In genomic region chr11:2389344-2390026, GRCh38 we compare ENCODE assay signal across 10 cellular contexts. TPM values are rescaled to one million over a fixed set of nuclear protein-coding genes. Genes with fewer than 3 reads are reported as not detected.
DNase-seq lines count a peak whose midpoint lies in the region; ATAC-seq and TF ChIP-seq lines count a peak whose summit lies in the region.
"Had no signal": no experiment of that assay in that cellular context is flagged by ENCODE, and none has a peak within 500 bp of the region (broad histone marks: within the 10 kb centered on the region; RNA-seq: fewer than 3 reads in every experiment).

No MANE protein-coding gene starts in this region.

- H3K4me1 ChIP-seq in iPS-15b (ENCODE audit: control insufficient read depth, insufficient read depth, low read length) (peaks cover 2% of the 10 kb centered on the region), subcutaneous abdominal adipose tissue (ENCODE audit: control insufficient read depth in 5 of 5, insufficient read depth in 5 of 5, low read length in 5 of 5) (peaks cover 15 to 68% (median 66%) of the 10 kb centered on the region in 5 donors), SJCRH30 (peaks cover 20% of the 10 kb centered on the region; the same call in 1 of the 2 replicates)

- H3K27ac Mint-ChIP-seq in T-helper 2 cell treated with Interferon-gamma antibody and Interleukin-4, amounts not matched to agents 5 μg/mL and 100 μg/mL, for 36 hours: peak overlapping the region; percentile 68
- peak overlapping the region; percentile 69 for H3K27ac Mint-ChIP-seq in activated B cell treated with CpG ODN at 0.5 μM for 24 hours

- no peak for DNase-seq in T-helper 2 cell treated with Interferon-gamma antibody and Interleukin-4, amounts not matched to agents 5 μg/mL and 100 μg/mL, for 36 hours (ENCODE audit: low spot score)
- DNase-seq in T-helper 2 cell (no peak), activated B cell treated with CpG ODN at 0.5 μM for 24 hours (no peak), SJCRH30 (no peak), putamen (ENCODE audit: low spot score) (no peak)
- DNase-seq: ACHN, NCI-H187 treated with DMSO at 0.1 percent for 48 hours had no signal

- H3K9me3 ChIP-seq in iPS-15b (ENCODE audit: control insufficient read depth, insufficient read depth, low read length) (no peaks in the 10 kb centered on the region), subcutaneous abdominal adipose tissue (ENCODE audit: control insufficient read depth in 5 of 5, low read length in 5 of 5) (no peaks in the 10 kb centered on the region), SJCRH30 (replicated peaks) (no peaks in the 10 kb centered on the region)

- POLR2A ChIA-PET in activated B cell treated with CpG ODN at 0.5 μM for 24 hours (lab: Charles Lee): interaction anchor here (2.1 to 2.2 kb wide), 2 partner anchors 11 to 12 kb away, joined by 10 to 16 read pairs; partner anchors contain the start of genes CD81 and TSSC4

- H3K27me3 ChIP-seq in iPS-15b (ENCODE audit: control insufficient read depth, insufficient read depth, low read length) (no peaks in the 10 kb centered on the region), subcutaneous abdominal adipose tissue (ENCODE audit: control insufficient read depth in 5 of 5, insufficient read depth in 4 of 5, low read length in 5 of 5) (no peaks in the 10 kb centered on the region), SJCRH30 (no peaks in the 10 kb centered on the region)

- ATAC-seq in activated B cell treated with CpG ODN at 0.5 μM for 24 hours (ENCODE audit: low read depth) (no peak), GM21723 (IDR thresholded peaks at IDR 0.05; ENCODE audit: unreplicated experiment) (no peak)

- CTCF ChIA-PET in activated B cell treated with CpG ODN at 0.5 μM for 24 hours (lab: Charles Lee): interaction anchor here (1.6 kb wide), 1 partner anchor 31 kb away, joined by 3 read pairs; no protein-coding TSS in a partner anchor

- H3K9ac ChIP-seq in iPS-15b (ENCODE audit: low read depth, low read length) (peak overlapping the region; percentile 8), subcutaneous abdominal adipose tissue (ENCODE audit: low read length in 5 of 5) (peak overlapping the region in 1 of 5 donors; percentile 62)

- peaks cover 16% of the 10 kb centered on the region for H3K4me1 Mint-ChIP-seq in T-helper 2 cell treated with Interferon-gamma antibody and Interleukin-4, amounts not matched to agents 5 μg/mL and 100 μg/mL, for 36 hours (ENCODE audit: low read depth)
- peaks cover 91% of the 10 kb centered on the region for H3K4me1 Mint-ChIP-seq in activated B cell treated with CpG ODN at 0.5 μM for 24 hours

- TF ChIP-seq CTCF in activated B cell treated with CpG ODN at 0.5 μM for 24 hours (IDR thresholded peaks at IDR 0.05): no peak

- intact Hi-C loops in activated B cell treated with CpG ODN at 0.5 μM for 24 hours (cut with micrococcal nuclease): loop anchor here (5.0 kb wide), 2 partner anchors 247 to 668 kb away; partner anchors contain the start of gene CARS1

- H3K9me3 Mint-ChIP-seq in T-helper 2 cell treated with Interferon-gamma antibody and Interleukin-4, amounts not matched to agents 5 μg/mL and 100 μg/mL, for 36 hours: no peaks in the 10 kb centered on the region
- no peaks in the 10 kb centered on the region for H3K9me3 Mint-ChIP-seq in activated B cell treated with CpG ODN at 0.5 μM for 24 hours

- no peaks in the 10 kb centered on the region for H3K27me3 Mint-ChIP-seq in T-helper 2 cell treated with Interferon-gamma antibody and Interleukin-4, amounts not matched to agents 5 μg/mL and 100 μg/mL, for 36 hours (ENCODE audit: low read depth)
- no peaks in the 10 kb centered on the region for H3K27me3 Mint-ChIP-seq in activated B cell treated with CpG ODN at 0.5 μM for 24 hours

- H3K36me3 ChIP-seq in iPS-15b (ENCODE audit: control insufficient read depth, insufficient read depth, low read length): peaks cover 28% of the 10 kb centered on the region
- H3K36me3 ChIP-seq in subcutaneous abdominal adipose tissue (ENCODE audit: control insufficient read depth in 5 of 5, insufficient read depth in 5 of 5, low read length in 5 of 5): peaks cover 0 to 61% (median 59%) of the 10 kb centered on the region in 5 donors
- H3K36me3 ChIP-seq in SJCRH30: no peaks in the 10 kb centered on the region; the same call in 1 of the 2 replicates

- H3K4me3 Mint-ChIP-seq in T-helper 2 cell treated with Interferon-gamma antibody and Interleukin-4, amounts not matched to agents 5 μg/mL and 100 μg/mL, for 36 hours: no peak overlapping the region
- H3K4me3 Mint-ChIP-seq in activated B cell treated with CpG ODN at 0.5 μM for 24 hours: peak overlapping the region; percentile 67

- H3K27ac ChIP-seq in subcutaneous abdominal adipose tissue (ENCODE audit: low read depth, low read length) (peak overlapping the region; percentile 16), SJCRH30 (no peak overlapping the region)

- H3K4me3 ChIP-seq in iPS-15b (ENCODE audit: low read depth, low read length): no peak overlapping the region
- no peak overlapping the region for H3K4me3 ChIP-seq in subcutaneous abdominal adipose tissue (ENCODE audit: low read depth in 1 of 5, low read length in 5 of 5)
- no peak overlapping the region for H3K4me3 ChIP-seq in SJCRH30

- H3K36me3 Mint-ChIP-seq in T-helper 2 cell treated with Interferon-gamma antibody and Interleukin-4, amounts not matched to agents 5 μg/mL and 100 μg/mL, for 36 hours (ENCODE audit: low read depth): peaks cover 5% of the 10 kb centered on the region
- H3K36me3 Mint-ChIP-seq in activated B cell treated with CpG ODN at 0.5 μM for 24 hours (ENCODE audit: low read depth): peaks cover 12% of the 10 kb centered on the region

RNA-seq across cellular contexts. Expression of gene TSSC4, which starts 11.1 kb away (rescaled TPM):
- 59.4 and 59.7 TPM in 2 replicates for total RNA-seq in activated B cell treated with CpG ODN at 0.5 μM for 24 hours
- 26.7 and 31.1 TPM in 2 replicates for total RNA-seq in SJCRH30 (2014; rRNA removed; shearing (Covaris generic))

RNA-seq across cellular contexts. Expression of gene CD81, which starts 12.4 kb away (rescaled TPM):
- total RNA-seq in activated B cell treated with CpG ODN at 0.5 μM for 24 hours: 130 and 132 TPM in 2 replicates
- total RNA-seq in SJCRH30 (2014; rRNA removed; shearing (Covaris generic)): 95.3 and 97.7 TPM in 2 replicates

RNA-seq across cellular contexts. Expression of gene TRPM5, which starts 54.8 kb away (rescaled TPM):
- not detected in 2 replicates for total RNA-seq in activated B cell treated with CpG ODN at 0.5 μM for 24 hours
- not detected in 2 replicates for total RNA-seq in SJCRH30 (2014; rRNA removed; shearing (Covaris generic))

RNA-seq across cellular contexts. Expression of gene KCNQ1, which starts 55.3 kb away (rescaled TPM):
- total RNA-seq in activated B cell treated with CpG ODN at 0.5 μM for 24 hours: 6.5 and 8.6 TPM in 2 replicates
- not detected in 2 replicates for total RNA-seq in SJCRH30 (2014; rRNA removed; shearing (Covaris generic))
